Comparison of ENCODE assay signal across 12 cellular contexts in genomic region chr10:77602913-77603528, GRCh38. TPM values are rescaled to one million over a fixed set of nuclear protein-coding genes. Genes with fewer than 3 reads are reported as not detected.
DNase-seq lines count a peak whose midpoint lies in the region; ATAC-seq, FAIRE-seq and TF ChIP-seq lines count a peak whose summit lies in the region.
"Had no signal": no experiment of that assay in that cellular context is flagged by ENCODE, and none has a peak within 500 bp of the region (broad histone marks: within the 10 kb centered on the region; RNA-seq: fewer than 3 reads in every experiment).

No MANE protein-coding gene starts in this region.

- peak overlapping the region; percentile 68 for H3K27ac Mint-ChIP-seq in activated CD8-positive, alpha-beta T cell treated with anti-CD3 and anti-CD28 coated beads, Interleukin-2, amount 10 ng/mL, durations not matched to agents 7 days and 5 days

- peaks cover 92% of the 10 kb centered on the region for H3K27me3 ChIP-seq in left ventricle myocardium inferior (ENCODE audit: low read depth)
- H3K27me3 ChIP-seq in mucosa of rectum (ENCODE audit: control insufficient read depth in 2 of 2, insufficient read depth in 2 of 2, low read length in 2 of 2), result no peaks in the 10 kb centered on the region
- no peaks in the 10 kb centered on the region for H3K27me3 ChIP-seq in upper lobe of right lung

- H3K36me3 ChIP-seq in left ventricle myocardium inferior, result no peaks in the 10 kb centered on the region
- no peaks in the 10 kb centered on the region for H3K36me3 ChIP-seq in mucosa of rectum (ENCODE audit: control insufficient read depth in 2 of 2, insufficient read depth in 2 of 2, low read length in 2 of 2)
- H3K36me3 ChIP-seq in upper lobe of right lung, result no peaks in the 10 kb centered on the region
- H3K36me3 ChIP-seq: heart right ventricle had no signal

- no peaks in the 10 kb centered on the region for H3K9me3 ChIP-seq in left ventricle myocardium inferior (replicated peaks)
- no peaks in the 10 kb centered on the region for H3K9me3 ChIP-seq in mucosa of rectum (ENCODE audit: control insufficient read depth in 2 of 2, low read length in 2 of 2)
- no peaks in the 10 kb centered on the region for H3K9me3 ChIP-seq in upper lobe of right lung
- H3K9me3 ChIP-seq: heart right ventricle had no signal

- no peak overlapping the region for H3K4me3 ChIP-seq in left ventricle myocardium inferior
- no peak overlapping the region for H3K4me3 ChIP-seq in mucosa of rectum (ENCODE audit: low read length in 2 of 2)
- H3K4me3 ChIP-seq in upper lobe of right lung, result no peak overlapping the region
- H3K4me3 ChIP-seq: heart right ventricle had no signal

- no peak overlapping the region for H3K4me3 Mint-ChIP-seq in activated CD8-positive, alpha-beta T cell treated with anti-CD3 and anti-CD28 coated beads, Interleukin-2, amount 10 ng/mL, durations not matched to agents 7 days and 5 days

- FAIRE-seq in RCC 7860 (lab: Jason Lieb, UNC) (no peak), frontal cortex (lab: Jason Lieb, UNC) (no peak)
- FAIRE-seq: GM19239 had no signal

- H3K4me1 Mint-ChIP-seq in activated CD8-positive, alpha-beta T cell treated with anti-CD3 and anti-CD28 coated beads, Interleukin-2, amount 10 ng/mL, durations not matched to agents 7 days and 5 days (ENCODE audit: low read depth), result peaks cover 19% of the 10 kb centered on the region

- ATAC-seq in left ventricle myocardium superior (peak; percentile 55), upper lobe of right lung (peak; percentile 48), HG03442 (IDR thresholded peaks at IDR 0.05; ENCODE audit: unreplicated experiment) (no peak)
- ATAC-seq in activated CD8-positive, alpha-beta T cell treated with anti-CD3 and anti-CD28 coated beads, Interleukin-2, amount 10 ng/mL, durations not matched to agents 7 days and 5 days, result peak; percentile 49

- H3K27me3 Mint-ChIP-seq in activated CD8-positive, alpha-beta T cell treated with anti-CD3 and anti-CD28 coated beads, Interleukin-2, amount 10 ng/mL, durations not matched to agents 7 days and 5 days (ENCODE audit: low read depth), result peaks cover 2% of the 10 kb centered on the region

- H3K27ac ChIP-seq in left ventricle myocardium inferior (replicated peaks) (no peak overlapping the region), mucosa of rectum (ENCODE audit: low read depth in 2 of 2, low read length in 2 of 2) (peak overlapping the region; percentile 26 to 78), upper lobe of right lung (no peak overlapping the region)

- intact Hi-C loops in left ventricle myocardium superior (cut with micrococcal nuclease) (no loop called here), left ventricle myocardium inferior (cut with micrococcal nuclease) (no loop called here), upper lobe of right lung (cut with DNase I) (no loop called here)

- POLR2A ChIA-PET in activated CD8-positive, alpha-beta T cell treated with anti-CD3 and anti-CD28 coated beads, Interleukin-2, amount 10 ng/mL, durations not matched to agents 7 days and 5 days (lab: Charles Lee), result interaction anchor here (0.6 kb wide), 1 partner anchor 71 kb away, joined by 4 read pairs; no protein-coding TSS in a partner anchor

- H3K36me3 Mint-ChIP-seq in activated CD8-positive, alpha-beta T cell treated with anti-CD3 and anti-CD28 coated beads, Interleukin-2, amount 10 ng/mL, durations not matched to agents 7 days and 5 days (ENCODE audit: low read depth), result no peaks in the 10 kb centered on the region

- CTCF ChIA-PET in activated CD8-positive, alpha-beta T cell treated with anti-CD3 and anti-CD28 coated beads, Interleukin-2, amount 10 ng/mL, durations not matched to agents 7 days and 5 days (lab: Charles Lee), result interaction anchor here (0.7 to 1.5 kb wide), 2 partner anchors 38 to 108 kb away, joined by 3 read pairs; no protein-coding TSS in a partner anchor

- H3K9ac ChIP-seq in mucosa of rectum (ENCODE audit: low read depth in 1 of 2, low read length in 2 of 2), result no peak overlapping the region

- TF ChIP-seq CTCF in left ventricle myocardium inferior (IDR thresholded peaks at IDR 0.05; ENCODE audit: borderline replicate concordance) (no peak), upper lobe of right lung (IDR thresholded peaks at IDR 0.05) (no peak)

- H3K9me3 Mint-ChIP-seq in activated CD8-positive, alpha-beta T cell treated with anti-CD3 and anti-CD28 coated beads, Interleukin-2, amount 10 ng/mL, durations not matched to agents 7 days and 5 days (ENCODE audit: insufficient read depth), result no peaks in the 10 kb centered on the region

- H3K4me1 ChIP-seq in left ventricle myocardium inferior (no peaks in the 10 kb centered on the region), mucosa of rectum (ENCODE audit: control insufficient read depth in 2 of 2, insufficient read depth in 2 of 2, low read length in 2 of 2) (peaks cover 25 to 44% of the 10 kb centered on the region in 2 donors), upper lobe of right lung (peaks cover 7% of the 10 kb centered on the region)

- DNase-seq in left ventricle myocardium superior (no peak), left ventricle myocardium inferior (no peak), upper lobe of right lung (no peak), RCC 7860 (ENCODE audit: low spot score) (no peak), frontal cortex (ENCODE audit: low spot score in 2 of 2) (no peak)
- peak; percentile 26 for DNase-seq in activated CD8-positive, alpha-beta T cell treated with anti-CD3 and anti-CD28 coated beads, Interleukin-2, amount 10 ng/mL, durations not matched to agents 7 days and 5 days
- DNase-seq: heart right ventricle; NCI-H1436 treated with DMSO at 0.1 percent for 48 hours; stimulated activated CD4-positive, alpha-beta T cell treated with anti-CD3 and anti-CD28 coated beads, Interleukin-2, amount 100 ng/mL, for 48 hours had no signal

RNA-seq across cellular contexts. Expression of gene KCNMA1, which starts 34.6 kb away (rescaled TPM):
- total RNA-seq in left ventricle myocardium superior (2.5 TPM), left ventricle myocardium inferior (1.8 TPM), upper lobe of right lung (26.3 TPM), frontal cortex (27.3 TPM)
- under 1 TPM; 0.16 TPM for total RNA-seq in activated CD8-positive, alpha-beta T cell treated with anti-CD3 and anti-CD28 coated beads, Interleukin-2, amount 10 ng/mL, durations not matched to agents 7 days and 5 days

Comparison
In these comparisons a context has a peak if more than half of its experiments do, and no peak if none do; other contexts are left out.
1. H3K27ac ChIP-seq: peak in mucosa of rectum (2 of 2); none in left ventricle myocardium inferior (single experiment) and upper lobe of right lung (single experiment).